ENCODE assay signal across 9 cellular contexts in genomic region chr1:64986903-64987871, GRCh38. TPM values are rescaled to one million over a fixed set of nuclear protein-coding genes. Genes with fewer than 3 reads are reported as not detected.
DNase-seq lines count a peak whose midpoint lies in the region; ATAC-seq and TF ChIP-seq lines count a peak whose summit lies in the region.
"Had no signal": no experiment of that assay in that cellular context is flagged by ENCODE, and none has a peak within 500 bp of the region (broad histone marks: within the 10 kb centered on the region; RNA-seq: fewer than 3 reads in every experiment).

No MANE protein-coding gene starts in this region.

- no peak overlapping the region for H3K9ac ChIP-seq in mesenchymal stem cell (ENCODE audit: low read length)

- no peak overlapping the region for H2AFZ ChIP-seq in mesenchymal stem cell (ENCODE audit: low read depth, low read length)
- H2AFZ ChIP-seq: GM23338 had no signal

- H4K8ac ChIP-seq in mesenchymal stem cell (ENCODE audit: low read length) = no peak overlapping the region

- peak; percentile 99 for ATAC-seq in GM18502 (IDR thresholded peaks at IDR 0.05; ENCODE audit: poor library complexity, unreplicated experiment)
- ATAC-seq in GM21723 (IDR thresholded peaks at IDR 0.05; ENCODE audit: unreplicated experiment) = peak; percentile 98
- ATAC-seq: GM23338 had no signal

- no peak overlapping the region for H3K4me3 ChIP-seq in mesenchymal stem cell (ENCODE audit: insufficient read depth in 1 of 2, low read depth in 1 of 2, low read length in 2 of 2)
- H3K4me3 ChIP-seq: GM23338 had no signal

- no peak overlapping the region for H2BK120ac ChIP-seq in mesenchymal stem cell (ENCODE audit: low read depth, low read length)

- peak overlapping the region in 1 of 2 experiments; percentile 40 for H3K18ac ChIP-seq in mesenchymal stem cell (ENCODE audit: low read depth in 1 of 2, low read length in 2 of 2)

- no peak overlapping the region for H3K4me2 ChIP-seq in mesenchymal stem cell (ENCODE audit: low read length, poor library complexity, severe bottlenecking)
- H3K4me2 ChIP-seq: GM23338 had no signal

- DNase-seq in mesenchymal stem cell (peak; percentile 70), chondrocyte (ENCODE audit: low spot score) (no peak), cortex of kidney (lab: John Stamatoyannopoulos, UW) (no peak), Kasumi-1 (lab: John Stamatoyannopoulos, UW) (no peak)
- DNase-seq in stimulated activated CD4-positive, alpha-beta T cell treated with anti-CD3 and anti-CD28 coated beads, Interleukin-4, amount 100 ng/mL, for 1 hour = no peak

- TF ChIP-seq CTCF in chondrocyte (IDR thresholded peaks at IDR 0.05) = no peak

- no peak overlapping the region for H2AK5ac ChIP-seq in mesenchymal stem cell (ENCODE audit: low read length, severe bottlenecking)

- H3K23ac ChIP-seq in mesenchymal stem cell (ENCODE audit: low read length in 2 of 2) = no peak overlapping the region

- H3K36me3 Mint-ChIP-seq in chondrocyte (ENCODE audit: low read depth) = no peaks in the 10 kb centered on the region

- TF ChIP-seq EP300 in Ishikawa (IDR thresholded peaks at IDR 0.05; ENCODE audit: borderline replicate concordance) = no peak

- H3K36me3 ChIP-seq in mesenchymal stem cell (ENCODE audit: control insufficient read depth in 1 of 2, insufficient read depth in 2 of 2, low read depth in 1 of 2, low read length in 2 of 2) = peaks cover 0 to 13% of the 10 kb centered on the region in 2 experiments

- H2BK5ac ChIP-seq in mesenchymal stem cell (ENCODE audit: low read depth, low read length, poor library complexity, severe bottlenecking) = no peak overlapping the region

- no peaks in the 10 kb centered on the region for H3K27me3 Mint-ChIP-seq in chondrocyte (ENCODE audit: low read depth)

- H3K27ac ChIP-seq in mesenchymal stem cell (ENCODE audit: low read length, poor library complexity, severe bottlenecking) = no peak overlapping the region

- H3K14ac ChIP-seq in mesenchymal stem cell (ENCODE audit: low read length in 2 of 2) = no peak overlapping the region

- no peak overlapping the region for H2BK12ac ChIP-seq in mesenchymal stem cell (ENCODE audit: low read length in 2 of 2)

- H3K4ac ChIP-seq in mesenchymal stem cell (ENCODE audit: low read depth in 1 of 2, low read length in 2 of 2) = no peak overlapping the region

- no peak overlapping the region for H3K27ac Mint-ChIP-seq in chondrocyte (ENCODE audit: unreplicated experiment)
- H3K27ac Mint-ChIP-seq: GM23338 had no signal

- H3K9me3 ChIP-seq in mesenchymal stem cell (ENCODE audit: control insufficient read depth, low read length) = no peaks in the 10 kb centered on the region

- no peaks in the 10 kb centered on the region for H3K9me3 Mint-ChIP-seq in chondrocyte (ENCODE audit: low read depth)
- H3K9me3 Mint-ChIP-seq: GM23338 had no signal

- H4K91ac ChIP-seq in mesenchymal stem cell (ENCODE audit: low read length) = no peak overlapping the region

- H3K4me1 Mint-ChIP-seq in chondrocyte (ENCODE audit: low read depth) = peaks cover 12% of the 10 kb centered on the region
- H3K4me1 Mint-ChIP-seq: GM23338 had no signal

- no peak for TF ChIP-seq RAD21 in Ishikawa (IDR thresholded peaks at IDR 0.05; ENCODE audit: low read depth)

- H3K27me3 ChIP-seq in mesenchymal stem cell (ENCODE audit: control insufficient read depth in 1 of 2, insufficient read depth in 1 of 2, low read length in 2 of 2) = no peaks in the 10 kb centered on the region

- no peaks in the 10 kb centered on the region for H3K79me1 ChIP-seq in mesenchymal stem cell (replicated peaks; ENCODE audit: low read length, poor library complexity, severe bottlenecking)

- WGBS in mesenchymal stem cell = 92% methylated on average over 3 of the region's 3 CpGs

- H2BK15ac ChIP-seq in mesenchymal stem cell (ENCODE audit: low read depth, poor library complexity, severe bottlenecking) = no peak overlapping the region

- H3K4me1 ChIP-seq in mesenchymal stem cell (ENCODE audit: control insufficient read depth, insufficient read depth, low read depth, low read length) = peaks cover 2% of the 10 kb centered on the region

- no peak overlapping the region for H3K4me3 Mint-ChIP-seq in chondrocyte (ENCODE audit: unreplicated experiment)
- H3K4me3 Mint-ChIP-seq: GM23338 had no signal

TF ChIP-seq in Ishikawa, 13 proteins besides CTCF, POLR2A, EP300 and RAD21:
- no peak for TF ChIP-seq TEAD4 (IDR thresholded peaks at IDR 0.05)
- TF ChIP-seq NFIC (IDR thresholded peaks at IDR 0.05) = peak; percentile 68

RNA-seq across cellular contexts. Expression of gene JAK1, which starts 20.8 kb away (rescaled TPM):
- 69.2 TPM for polyA plus RNA-seq in mesenchymal stem cell (2013, experiment 1 of 2)
- polyA plus RNA-seq in mesenchymal stem cell (2013, experiment 2 of 2) = 68.5 TPM
- total RNA-seq in chondrocyte = 105 to 112 TPM (median 110 TPM) in 3 replicates
